ENCODE assay signal across 31 cellular contexts in the genomic region with DNA sequence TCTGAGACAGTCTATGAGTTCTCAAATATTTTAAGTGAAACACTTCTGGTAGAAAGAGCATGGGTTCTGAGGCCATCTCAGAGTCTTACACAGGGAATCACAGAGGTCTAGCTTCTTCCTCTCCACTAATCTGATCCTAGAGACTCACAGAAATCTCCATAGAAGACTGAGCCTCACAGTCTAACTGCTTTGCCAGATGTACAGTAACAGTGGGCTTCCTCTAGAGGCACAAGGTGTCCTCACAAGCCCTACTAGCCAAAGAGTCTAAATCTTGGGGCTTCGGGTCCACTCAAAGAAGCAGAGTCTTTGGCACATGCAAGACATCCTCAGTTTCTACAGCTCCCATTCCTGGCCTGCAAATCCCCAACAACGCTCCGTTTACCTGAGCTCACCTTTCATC. TPM values are rescaled to one million over a fixed set of nuclear protein-coding genes. Genes with fewer than 3 reads are reported as not detected.
"Had no signal": no experiment of that assay in that cellular context is flagged by ENCODE, and none has a peak within 500 bp of the region (broad histone marks: within the 10 kb centered on the region; RNA-seq: fewer than 3 reads in every experiment).

No MANE protein-coding gene starts in this region.

- H3K27ac ChIP-seq: brain microvascular endothelial cell, heart right ventricle, lower lobe of right lung, ovary, stomach, thyroid gland, upper lobe of left lung, vagina had no signal

- DNase-seq: activated CD4-positive, alpha-beta T cell treated with anti-CD3 and anti-CD28 coated beads for 36 hours; activated CD4-positive, CD25-positive, alpha-beta regulatory T cell; activated CD8-positive, alpha-beta memory T cell treated with anti-CD3 and anti-CD28 coated beads, Interleukin-2, amount 10 ng/mL, durations not matched to agents 7 days and 5 days; activated CD8-positive, alpha-beta T cell treated with anti-CD3 and anti-CD28 coated beads, Interleukin-2, amount 10 ng/mL, durations not matched to agents 7 days and 5 days; activated naive CD8-positive, alpha-beta T cell treated with anti-CD3 and anti-CD28 coated beads, Interleukin-2, amount 50 U/mL, for 24 hours; activated T-cell treated with anti-CD3 and anti-CD28 coated beads, Interleukin-2, amount 50 U/mL, for 48 hours; heart right ventricle; kidney glomerular epithelial cell; lower lobe of right lung; mesenchymal stem cell; ovary; retina; stimulated activated CD4-positive, alpha-beta T cell treated with anti-CD3 and anti-CD28 coated beads, Interleukin-15, amount 100 ng/mL, for 24 hours; stimulated activated CD4-positive, alpha-beta T cell treated with anti-CD3 and anti-CD28 coated beads, Interleukin-2, amount 100 ng/mL, for 24 hours; stimulated activated naive B cell treated with anti-CD40 and anti-IgM and Interleukin-4, amounts not matched to agents 10 μg/mL and 1 μg/mL and 100 μg/mL, for 72 hours; stomach; T-cell; thyroid gland; upper lobe of left lung had no signal

- H3K27me3 Mint-ChIP-seq: progenitor cell of endocrine pancreas had no signal

- FAIRE-seq: endothelial cell of umbilical vein had no signal

- H3K9me3 Mint-ChIP-seq: natural killer cell treated with Interleukin-12 subunit alpha and Interleukin-12 subunit beta and Interleukin-15 and Interleukin-18, amount 100 ng/mL, for 72 hours had no signal

- H3K36me3 ChIP-seq: brain microvascular endothelial cell, heart right ventricle, lower lobe of right lung, ovary, stomach, thyroid gland, upper lobe of left lung, vagina had no signal

- H3K36me3 Mint-ChIP-seq: activated CD8-positive, alpha-beta memory T cell treated with anti-CD3 and anti-CD28 coated beads, Interleukin-2, amount 10 ng/mL, durations not matched to agents 7 days and 5 days had no signal

- H3K9me3 ChIP-seq: heart right ventricle, lower lobe of right lung, ovary, stomach, thyroid gland, upper lobe of left lung, vagina had no signal

- H3K27me3 ChIP-seq: brain microvascular endothelial cell, ovary, stomach, thyroid gland, upper lobe of left lung, vagina had no signal

- H3K4me1 Mint-ChIP-seq: activated CD4-positive, alpha-beta T cell treated with anti-CD3 and anti-CD28 coated beads for 36 hours; activated CD8-positive, alpha-beta memory T cell treated with anti-CD3 and anti-CD28 coated beads, Interleukin-2, amount 10 ng/mL, durations not matched to agents 7 days and 5 days; activated naive CD4-positive, alpha-beta T cell treated with anti-CD3 and anti-CD28 coated beads, Interleukin-2, amount 50 U/mL, for 24 hours; activated naive CD8-positive, alpha-beta T cell treated with anti-CD3 and anti-CD28 coated beads, Interleukin-2, amount 50 U/mL, for 24 hours; T-cell had no signal

- H3K27ac Mint-ChIP-seq: activated CD4-positive, alpha-beta T cell treated with anti-CD3 and anti-CD28 coated beads for 36 hours; activated CD8-positive, alpha-beta memory T cell treated with anti-CD3 and anti-CD28 coated beads, Interleukin-2, amount 10 ng/mL, durations not matched to agents 7 days and 5 days; activated CD8-positive, alpha-beta T cell treated with anti-CD3 and anti-CD28 coated beads, Interleukin-2, amount 10 ng/mL, durations not matched to agents 7 days and 5 days; activated naive CD4-positive, alpha-beta T cell treated with anti-CD3 and anti-CD28 coated beads, Interleukin-2, amount 50 U/mL, for 24 hours; activated naive CD8-positive, alpha-beta T cell treated with anti-CD3 and anti-CD28 coated beads, Interleukin-2, amount 50 U/mL, for 24 hours; activated T-helper 2 cell treated with anti-CD3 and anti-CD28 coated beads, Interferon-gamma antibody, Interleukin-2, Interleukin-4, amounts not matched to agents 10 μg/mL and 5 μg/mL and 100 μg/mL, durations not matched to agents 14 hours and 24 hours and 36 hours; natural killer cell treated with Interleukin-12 subunit alpha and Interleukin-12 subunit beta and Interleukin-15 and Interleukin-18, amount 100 ng/mL, for 72 hours; progenitor cell of endocrine pancreas; stimulated activated naive B cell treated with anti-CD40 and anti-IgM and Interleukin-4, amounts not matched to agents 10 μg/mL and 1 μg/mL and 100 μg/mL, for 72 hours; T-cell; T-helper 2 cell treated with Interferon-gamma antibody and Interleukin-4, amounts not matched to agents 5 μg/mL and 100 μg/mL, for 36 hours had no signal

- H3K4me3 Mint-ChIP-seq: activated CD4-positive, alpha-beta T cell treated with anti-CD3 and anti-CD28 coated beads for 36 hours; activated CD8-positive, alpha-beta memory T cell treated with anti-CD3 and anti-CD28 coated beads, Interleukin-2, amount 10 ng/mL, durations not matched to agents 7 days and 5 days; activated CD8-positive, alpha-beta T cell treated with anti-CD3 and anti-CD28 coated beads, Interleukin-2, amount 10 ng/mL, durations not matched to agents 7 days and 5 days; activated naive CD4-positive, alpha-beta T cell treated with anti-CD3 and anti-CD28 coated beads, Interleukin-2, amount 50 U/mL, for 24 hours; activated naive CD8-positive, alpha-beta T cell treated with anti-CD3 and anti-CD28 coated beads, Interleukin-2, amount 50 U/mL, for 24 hours; natural killer cell treated with Interleukin-12 subunit alpha and Interleukin-12 subunit beta and Interleukin-15 and Interleukin-18, amount 100 ng/mL, for 72 hours; stimulated activated naive B cell treated with anti-CD40 and anti-IgM and Interleukin-4, amounts not matched to agents 10 μg/mL and 1 μg/mL and 100 μg/mL, for 72 hours; T-cell; T-helper 2 cell treated with Interferon-gamma antibody and Interleukin-4, amounts not matched to agents 5 μg/mL and 100 μg/mL, for 36 hours had no signal

- H3K4me1 ChIP-seq: heart right ventricle, lower lobe of right lung, upper lobe of left lung, vagina had no signal

- ATAC-seq: activated CD4-positive, alpha-beta T cell treated with anti-CD3 and anti-CD28 coated beads for 36 hours; activated CD8-positive, alpha-beta memory T cell treated with anti-CD3 and anti-CD28 coated beads, Interleukin-2, amount 10 ng/mL, durations not matched to agents 7 days and 5 days; activated CD8-positive, alpha-beta T cell treated with anti-CD3 and anti-CD28 coated beads, Interleukin-2, amount 10 ng/mL, durations not matched to agents 7 days and 5 days; activated naive CD8-positive, alpha-beta T cell treated with anti-CD3 and anti-CD28 coated beads, Interleukin-2, amount 50 U/mL, for 24 hours; heart right ventricle; left lobe of liver; lower lobe of right lung; natural killer cell treated with Interleukin-12 subunit alpha and Interleukin-12 subunit beta and Interleukin-15 and Interleukin-18, amount 100 ng/mL, for 72 hours; stimulated activated naive B cell treated with anti-CD40 and anti-IgM and Interleukin-4, amounts not matched to agents 10 μg/mL and 1 μg/mL and 100 μg/mL, for 72 hours; T-cell had no signal

- H3K4me3 ChIP-seq: heart right ventricle, lower lobe of right lung, ovary, stomach, thyroid gland, upper lobe of left lung, vagina had no signal

RNA-seq across cellular contexts. Expression of gene OR6J1, which starts 14.1 kb away (rescaled TPM):
- total RNA-seq: activated CD4-positive, alpha-beta T cell treated with anti-CD3 and anti-CD28 coated beads for 36 hours; activated CD8-positive, alpha-beta memory T cell treated with anti-CD3 and anti-CD28 coated beads, Interleukin-2, amount 10 ng/mL, durations not matched to agents 7 days and 5 days; activated CD8-positive, alpha-beta T cell treated with anti-CD3 and anti-CD28 coated beads, Interleukin-2, amount 10 ng/mL, durations not matched to agents 7 days and 5 days; activated T-helper 2 cell treated with anti-CD3 and anti-CD28 coated beads, Interferon-gamma antibody, Interleukin-2, Interleukin-4, amounts not matched to agents 10 μg/mL and 5 μg/mL and 100 μg/mL, durations not matched to agents 14 hours and 24 hours and 36 hours; cardiac septum; cerebellum; endothelial cell of umbilical vein; fibroblast of lung; heart right ventricle; left lobe of liver; lower lobe of right lung; natural killer cell treated with Interleukin-12 subunit alpha and Interleukin-12 subunit beta and Interleukin-15 and Interleukin-18, amount 100 ng/mL, for 72 hours; progenitor cell of endocrine pancreas; stomach; T-cell; thyroid gland; vagina had no signal
